In genomic region chr5:160193790-160194189, GRCh38 we compare ENCODE assay signal across 14 cellular contexts. TPM values are rescaled to one million over a fixed set of nuclear protein-coding genes. Genes with fewer than 3 reads are reported as not detected.
"Had no signal": no experiment of that assay in that cellular context is flagged by ENCODE, and none has a peak within 500 bp of the region (broad histone marks: within the 10 kb centered on the region; RNA-seq: fewer than 3 reads in every experiment).

No MANE protein-coding gene starts in this region.

RNA-seq across cellular contexts. Expression of gene FABP6, which starts 35.5 kb away (rescaled TPM):
- total RNA-seq: activated B cell treated with CpG ODN at 0.5 μM for 24 hours; activated CD4-positive, alpha-beta memory T cell treated with anti-CD3 and anti-CD28 coated beads for 36 hours; activated CD4-positive, alpha-beta memory T cell treated with anti-CD3 and anti-CD28 coated beads, Interleukin-2, amount 10 ng/mL, durations not matched to agents 7 days and 5 days; activated CD4-positive, alpha-beta T cell treated with anti-CD3 and anti-CD28 coated beads for 36 hours; activated CD4-positive, alpha-beta T cell treated with anti-CD3 and anti-CD28 coated beads, Interleukin-2, amount 10 ng/mL, durations not matched to agents 24 days and 14 days; activated CD4-positive, alpha-beta T cell treated with anti-CD3 and anti-CD28 coated beads, Interleukin-2, amount 10 ng/mL, durations not matched to agents 7 days and 5 days; activated CD8-positive, alpha-beta memory T cell treated with anti-CD3 and anti-CD28 coated beads for 36 hours; activated CD8-positive, alpha-beta memory T cell treated with anti-CD3 and anti-CD28 coated beads, Interleukin-2, amount 10 ng/mL, durations not matched to agents 7 days and 5 days; activated CD8-positive, alpha-beta T cell treated with anti-CD3 and anti-CD28 coated beads for 36 hours; activated CD8-positive, alpha-beta T cell treated with anti-CD3 and anti-CD28 coated beads, Interleukin-2, amount 10 ng/mL, durations not matched to agents 7 days and 5 days; T-cell; T-helper 1 cell treated with Interleukin-12 subunit alpha and Interleukin-12 subunit beta and Interleukin-4 antibody, amounts not matched to agents 30 ng/mL and 1 ng/mL, for 36 hours; T-helper 17 cell; T-helper 2 cell treated with Interferon-gamma antibody and Interleukin-4, amounts not matched to agents 100 ng/mL and 5 ng/mL, for 36 hours had no signal
